13 cellular contexts compared by ENCODE assay signal in genomic region chr12:66241061-66242043, GRCh38. TPM values are rescaled to one million over a fixed set of nuclear protein-coding genes. Genes with fewer than 3 reads are reported as not detected.
DNase-seq lines count a peak whose midpoint lies in the region; ATAC-seq and TF ChIP-seq lines count a peak whose summit lies in the region.
"Had no signal": no experiment of that assay in that cellular context is flagged by ENCODE, and none has a peak within 500 bp of the region (broad histone marks: within the 10 kb centered on the region; RNA-seq: fewer than 3 reads in every experiment).

No MANE protein-coding gene starts in this region.

- H3K9me3 Mint-ChIP-seq in activated T-helper 17 cell treated with anti-CD3 and anti-CD28 coated beads, Interleukin-2, amount 50 U/mL, for 72 hours, result no peaks in the 10 kb centered on the region

- no peaks in the 10 kb centered on the region for H3K9me3 ChIP-seq in RWPE2 (ENCODE audit: severe bottlenecking)
- H3K9me3 ChIP-seq: heart left ventricle had no signal

- H3K4me3 ChIP-seq in RWPE2 (ENCODE audit: severe bottlenecking) (no peak overlapping the region), foreskin fibroblast (ENCODE audit: low read depth in 1 of 2, low read length in 2 of 2) (no peak overlapping the region)
- H3K4me3 ChIP-seq: GM12878, heart left ventricle had no signal

- H3K27ac ChIP-seq in RWPE2 (ENCODE audit: poor library complexity, severe bottlenecking), result no peak overlapping the region
- H3K27ac ChIP-seq: 22Rv1 had no signal

- ATAC-seq in RWPE2 (ENCODE audit: low read depth), result peak; percentile 71
- ATAC-seq in activated T-helper 17 cell treated with anti-CD3 and anti-CD28 coated beads, Interleukin-2, amount 50 U/mL, for 72 hours (replicated peaks), result no peak
- ATAC-seq in GM21381 (IDR thresholded peaks at IDR 0.05; ENCODE audit: unreplicated experiment), result no peak
- ATAC-seq: GM12878 had no signal

- DNase-seq in NK-92 treated with Interleukin-12 subunit alpha and Interleukin-12 subunit beta, amount 100 ng/mL, for 24 hours (lab: John Stamatoyannopoulos, UW), result peak; percentile 7
- DNase-seq in NK-92 (lab: John Stamatoyannopoulos, UW; ENCODE audit: unreplicated experiment), result no peak
- no peak for DNase-seq in RWPE2 (ENCODE audit: low spot score)
- DNase-seq in foreskin fibroblast, result peak; percentile 86 to 94
- peak; percentile 54 for DNase-seq in smooth muscle cell of the brain vasculature (ENCODE audit: low read depth, low spot score)
- DNase-seq in NCI-H774 (lab: John Stamatoyannopoulos, UW), result no peak
- DNase-seq: activated naive CD4-positive, alpha-beta T cell; heart left ventricle; occipital lobe had no signal

- no peak overlapping the region for H3K4me3 Mint-ChIP-seq in activated T-helper 17 cell treated with anti-CD3 and anti-CD28 coated beads, Interleukin-2, amount 50 U/mL, for 72 hours

- H3K4me1 ChIP-seq in RWPE2 (ENCODE audit: insufficient read depth, poor library complexity, severe bottlenecking), result no peaks in the 10 kb centered on the region

- no peak overlapping the region for H3K27ac Mint-ChIP-seq in activated T-helper 17 cell treated with anti-CD3 and anti-CD28 coated beads, Interleukin-2, amount 50 U/mL, for 72 hours

- H3K4me1 Mint-ChIP-seq in activated T-helper 17 cell treated with anti-CD3 and anti-CD28 coated beads, Interleukin-2, amount 50 U/mL, for 72 hours, result no peaks in the 10 kb centered on the region

- no peaks in the 10 kb centered on the region for H3K36me3 Mint-ChIP-seq in activated T-helper 17 cell treated with anti-CD3 and anti-CD28 coated beads, Interleukin-2, amount 50 U/mL, for 72 hours (ENCODE audit: low read depth)

- no peak for TF ChIP-seq CTCF in RWPE2 (IDR thresholded peaks at IDR 0.05; ENCODE audit: poor library complexity, severe bottlenecking)
- TF ChIP-seq CTCF in foreskin fibroblast (IDR thresholded peaks at IDR 0.05; ENCODE audit: low read depth, low read length), result no peak

- peaks cover 35% of the 10 kb centered on the region for H3K27me3 Mint-ChIP-seq in activated T-helper 17 cell treated with anti-CD3 and anti-CD28 coated beads, Interleukin-2, amount 50 U/mL, for 72 hours

- no peaks in the 10 kb centered on the region for H3K27me3 ChIP-seq in RWPE2 (ENCODE audit: insufficient read depth, poor library complexity, severe bottlenecking)
- H3K27me3 ChIP-seq: heart left ventricle had no signal

- H3K36me3 ChIP-seq in RWPE2 (ENCODE audit: low read depth), result no peaks in the 10 kb centered on the region

RNA-seq across cellular contexts. Expression of gene IRAK3, which starts 52.3 kb away (rescaled TPM):
- total RNA-seq in activated T-helper 17 cell treated with anti-CD3 and anti-CD28 coated beads, Interleukin-2, amount 50 U/mL, for 72 hours, result 1 to 10 TPM; 1.4 to 1.8 TPM

Comparison
In these comparisons a context has a peak if more than half of its experiments do, and no peak if none do; other contexts are left out.
1. DNase-seq: peak in NK-92 treated with Interleukin-12 subunit alpha and Interleukin-12 subunit beta, amount 100 ng/mL, for 24 hours (single experiment), foreskin fibroblast (2 of 2) and smooth muscle cell of the brain vasculature (single experiment); none in NK-92 (single experiment), RWPE2 (single experiment) and NCI-H774 (single experiment).